ENCODE assay signal across 8 cellular contexts in the genomic region with DNA sequence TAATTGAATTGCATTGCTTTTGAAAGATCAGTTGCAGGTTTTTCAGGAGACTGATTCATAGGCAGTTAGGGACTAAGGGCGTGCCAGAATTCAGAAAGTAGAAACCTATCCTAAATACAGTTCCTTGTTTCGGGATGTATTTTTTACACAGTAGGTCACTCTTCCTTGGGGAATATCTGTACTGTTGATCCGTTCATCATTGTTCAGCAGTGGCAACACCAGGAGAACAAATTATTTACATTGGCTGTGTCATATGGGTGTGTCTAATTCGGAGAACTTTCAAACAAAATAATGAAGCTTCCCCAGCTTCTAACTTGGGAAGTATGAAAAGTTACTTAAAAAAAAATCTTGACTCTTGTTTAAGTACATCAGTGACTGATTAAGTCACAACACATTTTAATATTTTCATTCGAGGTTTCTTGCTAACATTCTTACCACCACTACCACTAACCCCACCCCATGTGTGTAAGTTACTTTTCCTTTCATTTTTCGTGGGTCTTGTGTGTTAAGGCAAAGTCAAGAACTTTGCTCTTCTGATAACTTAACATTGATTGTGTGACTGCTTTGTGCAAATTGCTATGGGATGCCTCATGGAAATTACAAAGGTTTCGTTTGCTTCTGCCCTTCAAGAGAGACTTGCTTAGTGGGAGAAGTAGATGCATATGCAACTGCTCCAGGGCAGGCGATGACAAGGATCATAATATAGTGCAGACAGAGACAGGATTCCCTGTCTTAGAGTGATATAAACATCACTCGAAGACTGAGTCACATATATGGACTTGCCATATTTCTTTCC. TPM values are rescaled to one million over a fixed set of nuclear protein-coding genes. Genes with fewer than 3 reads are reported as not detected.
DNase-seq lines count a peak whose midpoint lies in the region; ATAC-seq, FAIRE-seq and TF ChIP-seq lines count a peak whose summit lies in the region.

No MANE protein-coding gene starts in this region.

- peaks cover 37 to 45% (median 42%) of the 10 kb centered on the region in 3 donors for H3K4me1 Mint-ChIP-seq in CD8-positive, alpha-beta memory T cell

- H4K20me1 ChIP-seq in keratinocyte (ENCODE audit: control insufficient read depth, extremely low read depth, insufficient read depth, low read length) = no peaks in the 10 kb centered on the region

- H3K27me3 Mint-ChIP-seq in CD8-positive, alpha-beta memory T cell = no peaks in the 10 kb centered on the region

- intact Hi-C loops in transverse colon (cut with DNase I; ENCODE audit: low total_unique reads) = no loop called here

- no peaks in the 10 kb centered on the region for H3K9me3 ChIP-seq in CD8-positive, alpha-beta memory T cell (ENCODE audit: low read length)
- H3K9me3 ChIP-seq in keratinocyte (ENCODE audit: control insufficient read depth, low read depth, low read length) (no peaks in the 10 kb centered on the region), transverse colon (no peaks in the 10 kb centered on the region)

- H3K4me3 Mint-ChIP-seq in CD8-positive, alpha-beta memory T cell = peak overlapping the region; percentile 85 to 98 (median 90)

- H3K36me3 Mint-ChIP-seq in CD8-positive, alpha-beta memory T cell = peaks cover 0 to 4% (median 0%) of the 10 kb centered on the region in 3 donors

- in situ Hi-C loops in transverse colon (cut with MboI; ENCODE audit: low pct_ligation_motif_present in 1 of 4, low pct_unique_long_range_greater_than_20kb in 1 of 4, low sequenced_read_pairs in 3 of 4) = loop anchor here in 1 of 4 donors (10.0 kb wide), 1 partner anchor 77 kb away; no protein-coding TSS in a partner anchor

- 6 to 7% methylated on average over 9 of the region's 9 CpGs for WGBS in transverse colon (ENCODE audit: low coverage in 1 of 2), 2 donors

- H3K4me1 ChIP-seq in CD8-positive, alpha-beta memory T cell (ENCODE audit: insufficient read depth, low read length) = peaks cover 42% of the 10 kb centered on the region
- H3K4me1 ChIP-seq in keratinocyte (ENCODE audit: control insufficient read depth, extremely low read depth, insufficient read depth, low read length) = peaks cover 17% of the 10 kb centered on the region
- peaks cover 0 to 24% (median 7%) of the 10 kb centered on the region in 4 donors for H3K4me1 ChIP-seq in transverse colon

- no peaks in the 10 kb centered on the region for H3K79me2 ChIP-seq in keratinocyte (ENCODE audit: control insufficient read depth, insufficient read depth, low read length)

- ATAC-seq in GM19351 (IDR thresholded peaks at IDR 0.05; ENCODE audit: unreplicated experiment) (peak; percentile 53), HG03565 (IDR thresholded peaks at IDR 0.05; ENCODE audit: unreplicated experiment) (peak; percentile 37)

- no peaks in the 10 kb centered on the region for H3K9me3 Mint-ChIP-seq in CD8-positive, alpha-beta memory T cell

- no peaks in the 10 kb centered on the region for H3K9me1 ChIP-seq in keratinocyte (ENCODE audit: control insufficient read depth, extremely low read depth, insufficient read depth, low read length)

- peak; percentile 88 for FAIRE-seq in keratinocyte (lab: Jason Lieb, UNC)

- H3K27ac ChIP-seq in CD8-positive, alpha-beta memory T cell (ENCODE audit: low read depth, low read length) = peak overlapping the region; percentile 20
- H3K27ac ChIP-seq in keratinocyte (ENCODE audit: control insufficient read depth, insufficient read depth, low read length) (peak overlapping the region; percentile 61), transverse colon (peak overlapping the region; percentile 74 to 79 (median 75))

- H3K9ac ChIP-seq in keratinocyte (ENCODE audit: control insufficient read depth, extremely low read depth, insufficient read depth, low read length) = peak overlapping the region; percentile 45

- POLR2A ChIA-PET in CD8-positive, alpha-beta memory T cell (lab: Charles Lee) = interaction anchor here (0.6 to 1.5 kb wide), 2 partner anchors 48 to 122 kb away, joined by 6 read pairs; a partner anchor contains a TSS

- TF ChIP-seq EP300 in transverse colon (IDR thresholded peaks at IDR 0.05; ENCODE audit: low read depth) = no peak

- H2AFZ ChIP-seq in keratinocyte (ENCODE audit: control insufficient read depth, low read length) = peak overlapping the region; percentile 62

- no peak for TF ChIP-seq POLR2A in transverse colon (IDR thresholded peaks at IDR 0.05)

- no peaks in the 10 kb centered on the region for H3K27me3 ChIP-seq in CD8-positive, alpha-beta memory T cell (ENCODE audit: insufficient read depth, low read length, poor library complexity, severe bottlenecking)
- H3K27me3 ChIP-seq in keratinocyte (ENCODE audit: control insufficient read depth, extremely low read depth, insufficient read depth, low read length) (no peaks in the 10 kb centered on the region), transverse colon (no peaks in the 10 kb centered on the region)

- TF ChIP-seq CTCF in keratinocyte (optimal IDR thresholded peaks at IDR 0.05 in 1 of 3, IDR thresholded peaks at IDR 0.05 in 1 of 3, conservative IDR thresholded peaks at IDR 0.05 in 1 of 3; ENCODE audit: extremely low read depth in 1 of 3, insufficient read depth in 2 of 3, low read length in 3 of 3) (no peak), transverse colon (IDR thresholded peaks at IDR 0.05) (no peak)

- H3K4me3 ChIP-seq in CD8-positive, alpha-beta memory T cell (ENCODE audit: low read length) = peak overlapping the region; percentile 59
- H3K4me3 ChIP-seq in keratinocyte (ENCODE audit: control insufficient read depth in 2 of 3, extremely low read depth in 1 of 3, insufficient read depth in 2 of 3, low read depth in 1 of 3, low read length in 3 of 3) (peak overlapping the region; percentile 25 to 64 (median 59)), transverse colon (peak overlapping the region; percentile 15 to 36 (median 28))

- dilution Hi-C loops in keratinocyte (cut with MboI; ENCODE audit: extremely low pct_ligation_motif_present, low sequenced_read_pairs) = no loop called here

- no peaks in the 10 kb centered on the region for H3K36me3 ChIP-seq in CD8-positive, alpha-beta memory T cell (ENCODE audit: insufficient read depth, low read length)
- H3K36me3 ChIP-seq in keratinocyte (ENCODE audit: control insufficient read depth in 2 of 2, extremely low read depth in 1 of 2, insufficient read depth in 2 of 2, low read length in 2 of 2) (no peaks in the 10 kb centered on the region), transverse colon (no peaks in the 10 kb centered on the region)

- peak in 2 of 5 donors; percentile 49 to 50 for DNase-seq in CD8-positive, alpha-beta memory T cell
- DNase-seq in amniotic epithelial cell (ENCODE audit: low read depth) = peak; percentile 89
- DNase-seq in keratinocyte (ENCODE audit: low read depth, low spot score) = peak; percentile 30
- no peak for DNase-seq in transverse colon
- DNase-seq in SKM-1 (lab: John Stamatoyannopoulos, UW; ENCODE audit: unreplicated experiment) = no peak
- no peak for DNase-seq in superior temporal gyrus (ENCODE audit: extremely low spot score)

- H3K27ac Mint-ChIP-seq in CD8-positive, alpha-beta memory T cell = peak overlapping the region; percentile 87 to 97 (median 92)

- CTCF ChIA-PET in CD8-positive, alpha-beta memory T cell (lab: Charles Lee) = interaction anchor here (1.1 to 1.2 kb wide), 2 partner anchors 81 to 428 kb away, joined by 3 to 4 read pairs; no protein-coding TSS in a partner anchor

- H3K4me2 ChIP-seq in keratinocyte (ENCODE audit: control insufficient read depth, extremely low read depth, insufficient read depth, low read depth, low read length) = peak overlapping the region; percentile 88

RNA-seq across cellular contexts. Expression of a gene that starts 43.8 kb away (rescaled TPM):
- 100 to 1,000 TPM; 145 to 149 TPM for total RNA-seq in CD8-positive, alpha-beta memory T cell
- polyA plus RNA-seq in CD8-positive, alpha-beta memory T cell = 94.9 TPM
- 19.2 to 51.1 TPM (median 28.3 TPM) in 3 replicates for polyA plus RNA-seq in keratinocyte
- 2.7 TPM for polyA plus RNA-seq in keratinocyte (2011; ENCODE audit: low read depth)
- polyA plus RNA-seq in keratinocyte (2011; cell fraction: cytosol; rRNA removed) = 25.2 and 27.3 TPM in 2 replicates
- polyA plus RNA-seq in keratinocyte (2011; cell fraction: nucleus; rRNA removed) = 7.6 and 8.9 TPM in 2 replicates
- polyA plus RNA-seq in keratinocyte (2012; ENCODE audit: low replicate concordance) = 24.5 and 37.1 TPM in 2 replicates
- 3.5 to 6.5 TPM (median 4.0 TPM) in 3 replicates for polyA minus RNA-seq in keratinocyte
- polyA minus RNA-seq in keratinocyte (2011; cell fraction: cytosol; rRNA and poly(A)+ RNA removed) = 12.3 TPM
- 2.5 and 3.3 TPM in 2 replicates for polyA minus RNA-seq in keratinocyte (2011; cell fraction: nucleus; rRNA and poly(A)+ RNA removed)
- total RNA-seq in transverse colon = 10 to 100 TPM in 2 of 4 donors, 1 to 10 TPM in 2; 1.4 to 24.6 (median 7.6) TPM

Comparison
In these comparisons a context has a peak if more than half of its experiments do, and no peak if none do; other contexts are left out.
1. DNase-seq: peak in amniotic epithelial cell (single experiment) and keratinocyte (single experiment); none in transverse colon (single experiment), SKM-1 (single experiment) and superior temporal gyrus (single experiment).
2. H3K27ac ChIP-seq: peak in every context shown above with its lines; median percentile 75 in transverse colon; 61 in keratinocyte; 20 in CD8-positive, alpha-beta memory T cell.
3. RNA of a gene that starts 43.8 kb away (total RNA-seq): 145 to 149 TPM in CD8-positive, alpha-beta memory T cell; 1.4 to 24.6 TPM in transverse colon; every median in the first group is over 4 times any median in the second.
4. Peak in every context shown above with its lines, with median percentiles within 50 percentile points of each other: H3K4me3 ChIP-seq.